9 cellular contexts compared by ENCODE assay signal in the genomic region with DNA sequence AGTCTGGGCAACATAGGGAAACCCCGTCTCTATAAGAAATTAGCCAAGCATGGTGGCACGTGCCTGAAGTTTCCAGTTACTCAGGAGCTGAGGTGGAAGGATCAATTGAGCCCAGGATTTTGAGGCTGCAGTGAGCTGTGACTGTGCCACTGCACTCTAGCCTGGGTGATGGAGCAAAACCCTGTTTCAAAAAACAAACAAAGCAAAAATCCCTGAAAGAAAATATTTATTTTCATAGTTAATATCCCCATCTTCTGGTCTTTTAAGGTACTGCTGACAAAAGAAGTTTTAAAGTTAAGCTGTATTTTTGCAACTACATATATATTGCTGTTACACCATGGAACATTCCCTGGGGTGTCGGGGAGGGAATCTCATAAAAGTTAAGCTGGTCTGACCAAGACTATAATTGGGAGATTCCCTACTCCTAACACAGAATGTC. TPM values are rescaled to one million over a fixed set of nuclear protein-coding genes. Genes with fewer than 3 reads are reported as not detected.
A peak's percentile ranks its signal among the peaks of the same experiment; 100 is the strongest.
DNase-seq lines count a peak whose midpoint lies in the region; ATAC-seq and TF ChIP-seq lines count a peak whose summit lies in the region.
"Had no signal": no experiment of that assay in that cellular context is flagged by ENCODE, and none has a peak within 500 bp of the region (broad histone marks: within the 10 kb centered on the region; RNA-seq: fewer than 3 reads in every experiment).

No MANE protein-coding gene starts in this region.

- H3K4me3 ChIP-seq in SU-DHL-6 (ENCODE audit: insufficient read depth, low read length, poor library complexity, severe bottlenecking) (no peak overlapping the region), heart left ventricle (no peak overlapping the region), urinary bladder (ENCODE audit: low read depth, low read length) (no peak overlapping the region)
- H3K4me3 ChIP-seq: skin epidermis had no signal

- H3K9ac ChIP-seq in SU-DHL-6 (ENCODE audit: low read length) = no peak overlapping the region

- no peak overlapping the region for H3K27ac ChIP-seq in SU-DHL-6 (ENCODE audit: low read depth, low read length)
- H3K27ac ChIP-seq in heart left ventricle = peak overlapping the region in 5 of 12 donors; percentile 8 to 45 (median 18)
- H3K27ac ChIP-seq in urinary bladder (ENCODE audit: low read depth) = peak overlapping the region; percentile 38
- H3K27ac ChIP-seq: skin epidermis had no signal

- H3K9me3 ChIP-seq in SU-DHL-6 (ENCODE audit: insufficient read depth, low read length) (no peaks in the 10 kb centered on the region), heart left ventricle (no peaks in the 10 kb centered on the region)

- H3K4me1 ChIP-seq in heart left ventricle = peaks cover 0 to 22% (median 3%) of the 10 kb centered on the region in 12 donors
- no peaks in the 10 kb centered on the region for H3K4me1 ChIP-seq in urinary bladder (ENCODE audit: insufficient read depth)

- H3K9me2 ChIP-seq in SU-DHL-6 (replicated peaks; ENCODE audit: insufficient read depth, low read length) = no peaks in the 10 kb centered on the region

- 73 to 83% (median 75%) methylated on average over 3 of the region's 3 CpGs for WGBS in heart left ventricle, 4 donors
- 40% methylated on average over 3 of the region's 3 CpGs for WGBS in urinary bladder

- no peaks in the 10 kb centered on the region for H4K20me1 ChIP-seq in SU-DHL-6 (ENCODE audit: low read depth, low read length)

- peak in 2 of 4 donors; percentile 18 to 26 for ATAC-seq in heart left ventricle

- intact Hi-C loops in heart left ventricle (cut with DNase I) = loop anchor here in 8 of 10 donors (1.0 to 5.0 kb wide), 5 partner anchors 34 to 74 kb away; no protein-coding TSS in a partner anchor

- H3K79me2 ChIP-seq in SU-DHL-6 (ENCODE audit: insufficient read depth, low read length) = no peaks in the 10 kb centered on the region

- H3K36me3 ChIP-seq in SU-DHL-6 (ENCODE audit: low read length) (peaks cover 5% of the 10 kb centered on the region; the same call in 1 of the 2 replicates), heart left ventricle (peaks cover 0 to 42% (median 9%) of the 10 kb centered on the region in 9 donors), urinary bladder (ENCODE audit: insufficient read depth) (peaks cover 1% of the 10 kb centered on the region)

- no peak overlapping the region for H2AFZ ChIP-seq in SU-DHL-6 (ENCODE audit: low read depth, low read length, severe bottlenecking)

- H3K4me2 ChIP-seq in SU-DHL-6 (ENCODE audit: low read depth, low read length, poor library complexity, severe bottlenecking) = no peak overlapping the region

- no peaks in the 10 kb centered on the region for H3F3A ChIP-seq in SU-DHL-6 (ENCODE audit: insufficient read depth)

- TF ChIP-seq CTCF in SU-DHL-6 (IDR thresholded peaks at IDR 0.05; ENCODE audit: insufficient read depth, low read length, poor library complexity, severe bottlenecking) = peak; percentile 25
- peak; percentile 29 to 68 (median 54) for TF ChIP-seq CTCF in heart left ventricle (IDR thresholded peaks at IDR 0.05)

- H3K27me3 ChIP-seq in SU-DHL-6 (ENCODE audit: low read length) (no peaks in the 10 kb centered on the region), heart left ventricle (no peaks in the 10 kb centered on the region)

- DNase-seq in SIG-M5 treated with dmso at 0.1 percent for 504 hours (lab: John Stamatoyannopoulos, UW; ENCODE audit: unreplicated experiment) (peak; percentile 61), SIG-M5 (lab: John Stamatoyannopoulos, UW) (no peak), heart left ventricle (no peak), nucleus accumbens (lab: John Stamatoyannopoulos, UW) (no peak), SK-N-DZ (ENCODE audit: low spot score) (no peak)
- DNase-seq in activated CD4-positive, alpha-beta T cell treated with anti-CD3 and anti-CD28 coated beads for 48 hours = no peak

- TF ChIP-seq POLR2A in heart left ventricle (IDR thresholded peaks at IDR 0.05) = no peak

RNA-seq across cellular contexts. Expression of a gene that starts 26.0 kb away (rescaled TPM):
- total RNA-seq in heart left ventricle (10 to 100 TPM in 2 of 9 donors, 1 to 10 TPM in 7; 3.8 to 11.3 (median 7.2) TPM), urinary bladder (20.9 TPM)
- polyA plus RNA-seq in heart left ventricle (1 to 10 TPM; 4.2 to 6.7 TPM), urinary bladder (8.1 TPM)
- polyA plus RNA-seq in SK-N-DZ (2014; cell fraction: cytosol; rRNA removed) = 11.2 and 12.2 TPM in 2 replicates
- polyA plus RNA-seq in SK-N-DZ (2014; cell fraction: nucleus; rRNA removed) = 13.3 and 16.3 TPM in 2 replicates
